Comparison of ENCODE assay signal across 1 cellular context in genomic region chr4:40475609-40476008, GRCh38.
TF ChIP-seq lines count a peak whose summit lies in the region.

No MANE protein-coding gene starts in this region.

TF ChIP-seq in K562, 482 proteins besides CTCF, POLR2A, EP300 and RAD21 (continued from another document):
- TF ChIP-seq SP2 (IDR thresholded peaks at IDR 0.05; ENCODE audit: extremely low read depth, low read depth, low read length, poor library complexity, severe bottlenecking): no peak
- TF ChIP-seq CBX5 (IDR thresholded peaks at IDR 0.05; ENCODE audit: borderline replicate concordance, low read depth): no peak
- 0 out of 2 replicates have a peak, but pooled peaks have one; percentile 27 for TF ChIP-seq CEBPB (tag; IDR thresholded peaks at IDR 0.05)
- TF ChIP-seq ZFP30 (CRISPR knock-in tag; IDR thresholded peaks at IDR 0.05; ENCODE audit: borderline replicate concordance): no peak
- TF ChIP-seq EGR1 (conservative IDR thresholded peaks at IDR 0.05): peak; percentile 36; the same call in 1 of the 2 replicates
- TF ChIP-seq ZNF655 (CRISPR knock-in tag; IDR thresholded peaks at IDR 0.05): no peak
- TF ChIP-seq USF1 (CRISPR knock-in tag; IDR thresholded peaks at IDR 0.05): no peak
- TF ChIP-seq STAT5B (CRISPR knock-in tag; IDR thresholded peaks at IDR 0.05): no peak
- TF ChIP-seq CBFA2T3 (IDR thresholded peaks at IDR 0.05): peak; percentile 48
- TF ChIP-seq ZNF561 (CRISPR knock-in tag; conservative IDR thresholded peaks at IDR 0.05): no peak
- TF ChIP-seq CBX2 (IDR thresholded peaks at IDR 0.05; ENCODE audit: insufficient read depth, low read length, poor library complexity, severe bottlenecking): no peak
- TF ChIP-seq ZNF644 (tag; IDR thresholded peaks at IDR 0.05; ENCODE audit: low read depth): no peak
- TF ChIP-seq GTF2E2 (tag; IDR thresholded peaks at IDR 0.05): no peak
